16 cellular contexts compared by ENCODE assay signal in genomic region chr6:117557951-117558350, GRCh38. TPM values are rescaled to one million over a fixed set of nuclear protein-coding genes. Genes with fewer than 3 reads are reported as not detected.
DNase-seq lines count a peak whose midpoint lies in the region; ATAC-seq and TF ChIP-seq lines count a peak whose summit lies in the region.
"Had no signal": no experiment of that assay in that cellular context is flagged by ENCODE, and none has a peak within 500 bp of the region (broad histone marks: within the 10 kb centered on the region; RNA-seq: fewer than 3 reads in every experiment).

No MANE protein-coding gene starts in this region.

- H3K27ac ChIP-seq in brain microvascular endothelial cell, result no peak overlapping the region
- H3K27ac ChIP-seq: HL-60, SJSA1 had no signal

- H3K4me3 ChIP-seq in GM12865 (ENCODE audit: low read depth, low read length) (no peak overlapping the region), brain microvascular endothelial cell (ENCODE audit: low read depth, low read length) (no peak overlapping the region)
- H3K4me3 ChIP-seq: SJSA1 had no signal

- ATAC-seq in GM18868 (IDR thresholded peaks at IDR 0.05; ENCODE audit: unreplicated experiment), result peak; percentile 61
- ATAC-seq in HG02885 (IDR thresholded peaks at IDR 0.05; ENCODE audit: poor library complexity, unreplicated experiment), result peak; percentile 47
- ATAC-seq in left colon, result peak; percentile 13

- TF ChIP-seq CTCF in GM12865 (IDR thresholded peaks at IDR 0.05; ENCODE audit: insufficient read depth, low read depth, low read length, missing control alignments) (no peak), brain microvascular endothelial cell (IDR thresholded peaks at IDR 0.05; ENCODE audit: low read depth, low read length, missing control alignments) (no peak)

- H3K36me3 ChIP-seq in brain microvascular endothelial cell (replicated peaks), result peaks cover 7% of the 10 kb centered on the region

- no peaks in the 10 kb centered on the region for H3K27me3 ChIP-seq in brain microvascular endothelial cell (replicated peaks)
- H3K27me3 ChIP-seq: SJSA1 had no signal

- in situ Hi-C loops in brain microvascular endothelial cell (cut with HindIII; ENCODE audit: low pct_ligation_motif_present, low sequenced_read_pairs), result loop anchor here (25.0 kb wide), 1 partner anchor 96 kb away; no protein-coding TSS in a partner anchor

- intact Hi-C loops in left colon (cut with DNase I, micrococcal nuclease), result loop anchor here (5.0 to 10.0 kb wide), 3 partner anchors 103 to 211 kb away; no protein-coding TSS in a partner anchor

- DNase-seq in GM12865 (ENCODE audit: low read depth) (peak; percentile 48), left colon (no peak), brain microvascular endothelial cell (no peak), AML-193 (lab: John Stamatoyannopoulos, UW) (no peak), UCSD-AML1 (lab: John Stamatoyannopoulos, UW; ENCODE audit: unreplicated experiment) (no peak)
- DNase-seq: Caco-2; CD4-positive, CD25-positive, alpha-beta regulatory T cell; DMS53; GOT3; NCI-H1694 treated with DMSO at 0.1 percent for 48 hours; NCI-H2107; NCI-H526 treated with DMSO at 0.1 percent for 48 hours had no signal

RNA-seq across cellular contexts. Expression of gene GOPC, which starts 44.4 kb away (rescaled TPM):
- 10 to 100 TPM; 25.1 to 37.2 TPM for total RNA-seq in left colon
